ENCODE assay signal across 25 cellular contexts in the genomic region with DNA sequence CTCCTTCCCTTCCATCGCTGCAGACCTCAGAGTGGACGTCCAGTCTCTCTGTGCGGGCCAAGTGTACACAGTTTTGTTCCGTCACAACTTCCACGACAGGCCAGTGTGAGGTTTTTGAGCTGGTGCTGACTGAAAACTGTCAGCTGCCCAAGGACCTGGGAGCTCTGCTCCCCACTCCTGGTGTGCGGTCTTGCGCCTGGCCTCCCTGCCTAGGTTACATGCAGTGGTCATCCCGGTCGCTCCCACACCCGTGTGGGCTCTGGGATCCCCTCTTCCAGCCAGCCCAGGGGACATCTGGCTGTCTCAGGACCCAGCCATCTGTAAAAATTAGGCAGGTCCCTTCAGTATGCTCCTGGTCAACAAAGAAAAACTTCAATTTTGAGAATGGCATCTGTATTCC.
DNase-seq lines count a peak whose midpoint lies in the region; ATAC-seq and TF ChIP-seq lines count a peak whose summit lies in the region.
"Had no signal": no experiment of that assay in that cellular context is flagged by ENCODE, and none has a peak within 500 bp of the region (broad histone marks: within the 10 kb centered on the region; RNA-seq: fewer than 3 reads in every experiment).

No MANE protein-coding gene starts in this region.

- peak overlapping the region; percentile 97 for H3K27ac ChIP-seq in BLaER1
- peak overlapping the region; percentile 40 for H3K27ac ChIP-seq in DND-41 (ENCODE audit: low read length)
- H3K27ac ChIP-seq in ascending aorta = peak overlapping the region; percentile 27 to 96
- H3K27ac ChIP-seq: HL-60 had no signal

- H3K9me3 Mint-ChIP-seq in type B pancreatic cell = no peaks in the 10 kb centered on the region

- peaks cover 10% of the 10 kb centered on the region for H3K4me1 Mint-ChIP-seq in type B pancreatic cell (ENCODE audit: unreplicated experiment)
- H3K4me1 Mint-ChIP-seq: IgD-negative memory B cell had no signal

- peaks cover 81% of the 10 kb centered on the region for H3K4me1 ChIP-seq in BLaER1
- peaks cover 22% of the 10 kb centered on the region for H3K4me1 ChIP-seq in DND-41 (ENCODE audit: insufficient read depth, low read length)
- H3K4me1 ChIP-seq in ascending aorta = peaks cover 11 to 45% of the 10 kb centered on the region in 2 donors

- H3K9ac ChIP-seq in BLaER1 (peak overlapping the region; percentile 79), DND-41 (ENCODE audit: low read depth, low read length) (no peak overlapping the region)
- H3K9ac ChIP-seq: SK-N-SH had no signal

- DNase-seq in DND-41 = no peak
- no peak for DNase-seq in ascending aorta (ENCODE audit: low spot score in 2 of 2)
- DNase-seq in posterior vena cava (ENCODE audit: low spot score) = peak; percentile 75
- DNase-seq in type B pancreatic cell (ENCODE audit: extremely low spot score, unreplicated experiment) = no peak
- no peak for DNase-seq in nucleus accumbens (lab: John Stamatoyannopoulos, UW)
- DNase-seq: DMS53, GDM1, GOT3, Karpas-422, NCI-H1092, NCI-H1417 treated with DMSO at 0.1 percent for 48 hours, NCI-H1694 treated with DMSO at 0.1 percent for 48 hours, NCI-H2081, NCI-H226, NCI-H510A treated with DMSO at 0.1 percent for 48 hours, NCI-H748 treated with DMSO at 0.1 percent for 48 hours, SK-N-SH, SW 1271 had no signal

- H3K36me3 Mint-ChIP-seq in type B pancreatic cell = no peaks in the 10 kb centered on the region
- H3K36me3 Mint-ChIP-seq: IgD-negative memory B cell had no signal

- peak overlapping the region; percentile 88 for H3K4me2 ChIP-seq in BLaER1
- no peak overlapping the region for H3K4me2 ChIP-seq in DND-41 (ENCODE audit: insufficient read depth, low read length)
- H3K4me2 ChIP-seq: SK-N-SH had no signal

- H4K20me1 ChIP-seq in BLaER1 = no peaks in the 10 kb centered on the region
- no peaks in the 10 kb centered on the region for H4K20me1 ChIP-seq in DND-41 (ENCODE audit: insufficient read depth, low read length)

- peaks cover 7% of the 10 kb centered on the region for H3K27me3 Mint-ChIP-seq in type B pancreatic cell
- H3K27me3 Mint-ChIP-seq: B cell, IgD-negative memory B cell had no signal

- H3K27me3 ChIP-seq in BLaER1 (no peaks in the 10 kb centered on the region), DND-41 (ENCODE audit: insufficient read depth, low read length, poor library complexity) (no peaks in the 10 kb centered on the region), ascending aorta (no peaks in the 10 kb centered on the region)

- H3K4me3 Mint-ChIP-seq in type B pancreatic cell = no peak overlapping the region
- H3K4me3 Mint-ChIP-seq: B cell had no signal

- intact Hi-C loops in ascending aorta (cut with DNase I) = loop anchor here (10.0 kb wide), 1 partner anchor 202 kb away; no protein-coding TSS in a partner anchor
- intact Hi-C loops in posterior vena cava (cut with DNase I) = no loop called here

- H3K36me3 ChIP-seq in BLaER1 = peaks cover 8% of the 10 kb centered on the region; the same call in 1 of the 2 replicates
- no peaks in the 10 kb centered on the region for H3K36me3 ChIP-seq in DND-41 (ENCODE audit: insufficient read depth, low read length)
- H3K36me3 ChIP-seq in ascending aorta = no peaks in the 10 kb centered on the region

- H3K79me2 ChIP-seq in DND-41 (ENCODE audit: insufficient read depth, low read length) = no peaks in the 10 kb centered on the region

- H3K4me3 ChIP-seq in BLaER1 (peak overlapping the region; percentile 55; the same call in 1 of the 2 replicates), DND-41 (ENCODE audit: low read depth in 1 of 2, low read length in 2 of 2) (no peak overlapping the region), ascending aorta (no peak overlapping the region)
- H3K4me3 ChIP-seq: GM12878 had no signal

- no peak for ATAC-seq in DND-41 (ENCODE audit: insufficient read depth, low read depth)
- ATAC-seq in GM21825 (IDR thresholded peaks at IDR 0.05; ENCODE audit: unreplicated experiment) = no peak
- ATAC-seq: GM12878, HCT116 had no signal

- no peak overlapping the region for H3K27ac Mint-ChIP-seq in type B pancreatic cell
- H3K27ac Mint-ChIP-seq: B cell, IgD-negative memory B cell had no signal

- H2AFZ ChIP-seq in DND-41 (ENCODE audit: low read depth, low read length) = no peak overlapping the region

- H3K9me3 ChIP-seq in BLaER1 = peaks cover 13% of the 10 kb centered on the region
- peaks cover 8% of the 10 kb centered on the region for H3K9me3 ChIP-seq in DND-41 (ENCODE audit: insufficient read depth, low read length, severe bottlenecking)
- H3K9me3 ChIP-seq in ascending aorta = no peaks in the 10 kb centered on the region
- H3K9me3 ChIP-seq: SK-N-SH had no signal

- TF ChIP-seq CTCF in DND-41 (IDR thresholded peaks at IDR 0.05; ENCODE audit: borderline replicate concordance, extremely low read depth, low read length, poor library complexity, severe bottlenecking) (no peak), ascending aorta (IDR thresholded peaks at IDR 0.05) (no peak), type B pancreatic cell (conservative IDR thresholded peaks at IDR 0.05) (no peak)

Comparison
In these comparisons a context has a peak if more than half of its experiments do, and no peak if none do; other contexts are left out.
1. H3K27ac ChIP-seq: peak in every context shown above with its lines; median percentile 97 in BLaER1; 62 in ascending aorta; 40 in DND-41.